21 cellular contexts compared by ENCODE assay signal in the genomic region with DNA sequence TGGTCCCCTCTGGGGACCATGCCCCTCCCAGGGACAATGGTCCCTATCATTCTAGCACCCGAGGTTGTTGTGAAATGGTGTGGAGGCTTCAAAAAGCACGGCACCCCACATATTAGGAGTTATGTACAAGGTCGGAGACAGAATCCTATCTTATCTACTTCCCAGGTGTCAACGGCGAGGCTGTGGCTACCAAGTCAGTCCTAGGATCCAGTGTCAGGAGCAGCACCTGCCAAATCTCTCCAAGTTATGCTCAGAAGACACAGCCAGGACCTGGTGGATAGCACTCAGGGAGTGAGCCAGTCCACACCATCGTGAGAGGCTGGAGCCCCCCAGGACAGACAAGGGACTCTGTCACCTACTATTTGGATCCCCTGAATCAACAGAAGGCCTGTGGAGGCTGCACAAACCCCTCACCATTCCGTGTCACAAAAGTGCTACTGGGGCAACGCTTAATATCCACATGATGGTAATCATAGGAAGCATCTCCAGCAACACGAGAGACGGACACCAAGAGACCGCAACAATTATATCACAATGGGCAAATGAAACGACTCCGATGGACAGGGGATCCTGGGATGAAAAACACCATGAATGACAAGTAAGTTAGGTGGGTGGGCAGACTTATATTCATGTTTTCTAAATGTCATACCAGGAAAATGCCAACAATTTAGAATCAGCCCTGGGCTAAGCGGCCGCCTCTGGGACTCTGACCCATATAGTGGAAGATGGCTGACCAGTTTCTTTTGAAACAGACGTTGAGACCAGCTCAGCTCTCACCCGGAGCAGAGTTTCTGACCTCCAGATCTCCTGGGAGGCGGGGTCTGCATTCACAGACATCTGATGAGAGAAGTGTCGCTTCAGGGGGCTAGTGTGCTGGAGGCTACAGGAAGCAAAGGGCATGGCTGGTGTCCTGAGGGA.
DNase-seq lines count a peak whose midpoint lies in the region; ATAC-seq, FAIRE-seq and TF ChIP-seq lines count a peak whose summit lies in the region.
"Had no signal": no experiment of that assay in that cellular context is flagged by ENCODE, and none has a peak within 500 bp of the region (broad histone marks: within the 10 kb centered on the region; RNA-seq: fewer than 3 reads in every experiment).

No MANE protein-coding gene starts in this region.

- intact Hi-C loops in Right ventricle myocardium inferior (cut with DNase I): no loop called here

- H3K9me3 ChIP-seq in RWPE2 (ENCODE audit: severe bottlenecking): no peaks in the 10 kb centered on the region
- no peaks in the 10 kb centered on the region for H3K9me3 ChIP-seq in neural cell (ENCODE audit: low read length)
- H3K9me3 ChIP-seq in osteoblast (ENCODE audit: low read depth, low read length): no peaks in the 10 kb centered on the region
- H3K9me3 ChIP-seq: BE2C, HAP-1 had no signal

- FAIRE-seq in urothelium cell line (lab: Jason Lieb, UNC): peak; percentile 23
- FAIRE-seq: A204.1, G401.6, GM12891 had no signal

- ATAC-seq in RWPE2 (ENCODE audit: low read depth) (no peak), GM19463 (IDR thresholded peaks at IDR 0.05; ENCODE audit: unreplicated experiment) (no peak), Right ventricle myocardium inferior (no peak)

- H3K27ac ChIP-seq in RWPE2 (ENCODE audit: poor library complexity, severe bottlenecking) (no peak overlapping the region), neural cell (ENCODE audit: low read length) (no peak overlapping the region), osteoblast (ENCODE audit: low read depth, low read length) (no peak overlapping the region)

- no peaks in the 10 kb centered on the region for H3K9me2 ChIP-seq in neural cell (ENCODE audit: insufficient read depth, low read length)

- H3K27me3 ChIP-seq in RWPE2 (ENCODE audit: insufficient read depth, poor library complexity, severe bottlenecking) (no peaks in the 10 kb centered on the region), neural cell (ENCODE audit: insufficient read depth, low read depth, low read length) (no peaks in the 10 kb centered on the region), osteoblast (ENCODE audit: insufficient read depth, low read length) (peaks cover 7% of the 10 kb centered on the region)
- H3K27me3 ChIP-seq: BE2C had no signal

- H3K4me2 ChIP-seq in neural cell (ENCODE audit: low read length): no peak overlapping the region
- no peak overlapping the region for H3K4me2 ChIP-seq in osteoblast (ENCODE audit: insufficient read depth, low read length)

- TF ChIP-seq EP300 in neural cell (conservative IDR thresholded peaks at IDR 0.05; ENCODE audit: poor library complexity, severe bottlenecking): no peak

- H2AFZ ChIP-seq in neural cell (ENCODE audit: low read depth, low read length): peak overlapping the region; percentile 8
- no peak overlapping the region for H2AFZ ChIP-seq in osteoblast (ENCODE audit: low read length)

- DNase-seq in RWPE2 (ENCODE audit: low spot score): peak; percentile 7
- peak; percentile 19 for DNase-seq in osteoblast (ENCODE audit: insufficient read length, low spot score, missing footprints)
- DNase-seq in urothelium cell line (ENCODE audit: low spot score): no peak
- no peak for DNase-seq in SW 1271 (lab: John Stamatoyannopoulos, UW)
- no peak for DNase-seq in Right ventricle myocardium inferior (ENCODE audit: missing footprints)
- DNase-seq: ACHN; BE2C; C1 segment of cervical spinal cord; CD4-positive, CD25-positive, alpha-beta regulatory T cell; CD8-positive, alpha-beta memory T cell; COR-L47; DMS 273 treated with DMSO at 0.1 percent for 48 hours; DMS53; DND-41; EL had no signal

- no peaks in the 10 kb centered on the region for H3F3A ChIP-seq in neural cell (ENCODE audit: insufficient read depth, low read length, poor library complexity, severe bottlenecking)

- H3K4me1 ChIP-seq in RWPE2 (ENCODE audit: insufficient read depth, poor library complexity, severe bottlenecking) (no peaks in the 10 kb centered on the region), osteoblast (ENCODE audit: insufficient read depth, low read length) (no peaks in the 10 kb centered on the region)
- H3K4me1 ChIP-seq: BE2C, HAP-1 had no signal

- TF ChIP-seq CTCF in RWPE2 (IDR thresholded peaks at IDR 0.05; ENCODE audit: poor library complexity, severe bottlenecking): no peak
- TF ChIP-seq CTCF in neural cell (IDR thresholded peaks at IDR 0.05; ENCODE audit: poor library complexity, severe bottlenecking): no peak
- no peak for TF ChIP-seq CTCF in osteoblast (IDR thresholded peaks at IDR 0.05; ENCODE audit: extremely low read depth, low read depth, low read length)

- H4K20me1 ChIP-seq in neural cell (ENCODE audit: insufficient read depth) (no peaks in the 10 kb centered on the region), osteoblast (ENCODE audit: insufficient read depth, low read length) (no peaks in the 10 kb centered on the region)

- TF ChIP-seq RAD21 in neural cell (conservative IDR thresholded peaks at IDR 0.05): no peak

- H3K4me3 ChIP-seq in RWPE2 (ENCODE audit: severe bottlenecking) (no peak overlapping the region), neural cell (ENCODE audit: low read length) (no peak overlapping the region), osteoblast (ENCODE audit: insufficient read depth, low read length) (no peak overlapping the region)
- H3K4me3 ChIP-seq: HAP-1 had no signal

- H3K9ac ChIP-seq in neural cell (ENCODE audit: low read length): no peak overlapping the region

- no peaks in the 10 kb centered on the region for H3K36me3 ChIP-seq in RWPE2 (ENCODE audit: low read depth)
- no peaks in the 10 kb centered on the region for H3K36me3 ChIP-seq in neural cell (ENCODE audit: insufficient read depth, low read length)
- H3K36me3 ChIP-seq in osteoblast (ENCODE audit: insufficient read depth, low read length): no peaks in the 10 kb centered on the region
- H3K36me3 ChIP-seq: BE2C, HAP-1 had no signal

- H3K79me2 ChIP-seq in neural cell (replicated peaks; ENCODE audit: insufficient read depth, low read length) (no peaks in the 10 kb centered on the region), osteoblast (ENCODE audit: insufficient read depth, low read length) (no peaks in the 10 kb centered on the region)

TF ChIP-seq in neural cell, 6 proteins besides CTCF, POLR2A, EP300 and RAD21:
- TF ChIP-seq EZH2 (IDR thresholded peaks at IDR 0.05; ENCODE audit: borderline replicate concordance, insufficient read depth, low read length, poor library complexity, severe bottlenecking): no peak
- no peak for TF ChIP-seq MXI1 (conservative IDR thresholded peaks at IDR 0.05; ENCODE audit: poor library complexity, severe bottlenecking)
- no peak for TF ChIP-seq POLR2AphosphoS5 (IDR thresholded peaks at IDR 0.05)
- TF ChIP-seq, protein P1, sequence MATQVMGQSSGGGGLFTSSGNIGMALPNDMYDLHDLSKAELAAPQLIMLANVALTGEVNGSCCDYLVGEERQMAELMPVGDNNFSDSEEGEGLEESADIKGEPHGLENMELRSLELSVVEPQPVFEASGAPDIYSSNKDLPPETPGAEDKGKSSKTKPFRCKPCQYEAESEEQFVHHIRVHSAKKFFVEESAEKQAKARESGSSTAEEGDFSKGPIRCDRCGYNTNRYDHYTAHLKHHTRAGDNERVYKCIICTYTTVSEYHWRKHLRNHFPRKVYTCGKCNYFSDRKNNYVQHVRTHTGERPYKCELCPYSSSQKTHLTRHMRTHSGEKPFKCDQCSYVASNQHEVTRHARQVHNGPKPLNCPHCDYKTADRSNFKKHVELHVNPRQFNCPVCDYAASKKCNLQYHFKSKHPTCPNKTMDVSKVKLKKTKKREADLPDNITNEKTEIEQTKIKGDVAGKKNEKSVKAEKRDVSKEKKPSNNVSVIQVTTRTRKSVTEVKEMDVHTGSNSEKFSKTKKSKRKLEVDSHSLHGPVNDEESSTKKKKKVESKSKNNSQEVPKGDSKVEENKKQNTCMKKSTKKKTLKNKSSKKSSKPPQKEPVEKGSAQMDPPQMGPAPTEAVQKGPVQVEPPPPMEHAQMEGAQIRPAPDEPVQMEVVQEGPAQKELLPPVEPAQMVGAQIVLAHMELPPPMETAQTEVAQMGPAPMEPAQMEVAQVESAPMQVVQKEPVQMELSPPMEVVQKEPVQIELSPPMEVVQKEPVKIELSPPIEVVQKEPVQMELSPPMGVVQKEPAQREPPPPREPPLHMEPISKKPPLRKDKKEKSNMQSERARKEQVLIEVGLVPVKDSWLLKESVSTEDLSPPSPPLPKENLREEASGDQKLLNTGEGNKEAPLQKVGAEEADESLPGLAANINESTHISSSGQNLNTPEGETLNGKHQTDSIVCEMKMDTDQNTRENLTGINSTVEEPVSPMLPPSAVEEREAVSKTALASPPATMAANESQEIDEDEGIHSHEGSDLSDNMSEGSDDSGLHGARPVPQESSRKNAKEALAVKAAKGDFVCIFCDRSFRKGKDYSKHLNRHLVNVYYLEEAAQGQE (IDR thresholded peaks at IDR 0.05; ENCODE audit: borderline replicate concordance): no peak
- no peak for TF ChIP-seq SMC3 (conservative IDR thresholded peaks at IDR 0.05; ENCODE audit: poor library complexity)
- TF ChIP-seq TAF1 (IDR thresholded peaks at IDR 0.05; ENCODE audit: low read depth): no peak

Comparison
In these comparisons a context has a peak if more than half of its experiments do, and no peak if none do; other contexts are left out.
1. DNase-seq: peak in RWPE2 (single experiment) and osteoblast (single experiment); none in urothelium cell line (single experiment), SW 1271 (0 of 2) and Right ventricle myocardium inferior (single experiment).